In the genomic region with DNA sequence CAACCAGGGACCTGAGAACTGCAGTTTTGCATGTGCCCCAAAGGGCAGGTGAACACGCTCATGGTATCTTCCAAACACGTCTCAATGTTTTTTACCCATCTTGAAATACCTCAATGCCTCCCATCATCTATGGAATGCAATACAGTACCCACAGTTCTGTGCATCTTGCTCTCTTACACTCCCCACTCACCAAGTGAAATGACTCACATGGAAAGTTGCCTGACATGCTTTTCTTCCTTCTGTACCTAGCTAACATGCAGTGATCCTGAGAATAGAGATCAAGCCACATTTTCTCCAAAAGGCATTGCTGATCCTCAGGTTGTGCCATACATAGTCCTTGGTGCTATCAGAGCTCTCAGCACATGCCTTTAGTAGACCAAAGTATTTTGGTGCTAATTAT, we compare ENCODE assay signal across 22 cellular contexts.
DNase-seq lines count a peak whose midpoint lies in the region; ATAC-seq, FAIRE-seq and TF ChIP-seq lines count a peak whose summit lies in the region.
"Had no signal": no experiment of that assay in that cellular context is flagged by ENCODE, and none has a peak within 500 bp of the region (broad histone marks: within the 10 kb centered on the region; RNA-seq: fewer than 3 reads in every experiment).

No MANE protein-coding gene starts in this region.

- H3K4me3 ChIP-seq in PC-3 (ENCODE audit: low read length) (no peak overlapping the region), epithelial cell of esophagus (ENCODE audit: low read length) (no peak overlapping the region), upper lobe of right lung (no peak overlapping the region), kidney (ENCODE audit: low read length in 2 of 2) (no peak overlapping the region)
- H3K4me3 ChIP-seq: GM23338 had no signal

- no peaks in the 10 kb centered on the region for H3K79me2 ChIP-seq in PC-3 (ENCODE audit: low read length)

- ATAC-seq in PC-3 (peak; percentile 33; the same call in 1 of the 2 replicates), foreskin keratinocyte (peak; percentile 81), upper lobe of right lung (no peak), sciatic nerve (no peak)
- ATAC-seq: GM23338 had no signal

- H3K4me2 ChIP-seq in PC-3 (ENCODE audit: low read length): no peak overlapping the region
- H3K4me2 ChIP-seq: GM23338 had no signal

- H3K27ac ChIP-seq in PC-3 (ENCODE audit: low read length) (no peak overlapping the region), foreskin keratinocyte (no peak overlapping the region), upper lobe of right lung (no peak overlapping the region), kidney (ENCODE audit: low read depth in 2 of 2, low read length in 2 of 2) (no peak overlapping the region)

- CTCF ChIA-PET in PC-3 (lab: Charles Lee): no interaction called here

- FAIRE-seq in kidney (lab: Jason Lieb, UNC): no peak
- FAIRE-seq: A204.1, G401.6, GM12891, H54, HTR-8/SVneo had no signal

- DNase-seq in PC-3 (peak; percentile 46), epithelial cell of esophagus (ENCODE audit: low read depth) (peak; percentile 72), foreskin keratinocyte (peak in 1 of 2 donors; percentile 63), upper lobe of right lung (no peak), kidney (no peak), DMS 273 (lab: John Stamatoyannopoulos, UW; ENCODE audit: unreplicated experiment) (no peak), sciatic nerve (ENCODE audit: low spot score) (no peak)
- DNase-seq: ACHN; BE2C; C1 segment of cervical spinal cord; CD4-positive, CD25-positive, alpha-beta regulatory T cell; CD8-positive, alpha-beta memory T cell; COR-L47; HCEC 1CT; HFFc6; IMR-90 had no signal

- H3F3A ChIP-seq in PC-3 (ENCODE audit: low read length, unreplicated experiment): no peaks in the 10 kb centered on the region

- no TSS peak for BruUV-seq in PC-3 (replicated peaks; lab: Mats Ljungman, UMichigan)

- no peak overlapping the region for H2AFZ ChIP-seq in PC-3 (ENCODE audit: low read length)
- H2AFZ ChIP-seq: GM23338 had no signal

- H3K4me1 ChIP-seq in PC-3 (ENCODE audit: insufficient read depth, low read length): no peaks in the 10 kb centered on the region
- H3K4me1 ChIP-seq in foreskin keratinocyte: no peaks in the 10 kb centered on the region
- H3K4me1 ChIP-seq in upper lobe of right lung: no peaks in the 10 kb centered on the region
- H3K4me1 ChIP-seq in kidney (ENCODE audit: control insufficient read depth in 1 of 2, insufficient read depth in 1 of 2, low read depth in 1 of 2, low read length in 2 of 2): no peaks in the 10 kb centered on the region
- H3K4me1 ChIP-seq: BE2C had no signal

- no peaks in the 10 kb centered on the region for H4K20me1 ChIP-seq in PC-3 (ENCODE audit: low read length)

- H3K9ac ChIP-seq in PC-3 (ENCODE audit: low read length) (no peak overlapping the region), kidney (ENCODE audit: low read length in 2 of 2) (no peak overlapping the region)

- POLR2A ChIA-PET in PC-3 (lab: Charles Lee; ENCODE audit: unreplicated experiment): no interaction called here

- H3K9me3 ChIP-seq in PC-3 (ENCODE audit: low read length): no peaks in the 10 kb centered on the region
- H3K9me3 ChIP-seq in upper lobe of right lung: no peaks in the 10 kb centered on the region
- no peaks in the 10 kb centered on the region for H3K9me3 ChIP-seq in kidney (ENCODE audit: control insufficient read depth in 1 of 2, low read length in 2 of 2)
- H3K9me3 ChIP-seq: BE2C had no signal

- H3K36me3 ChIP-seq in PC-3 (ENCODE audit: low read depth, low read length) (no peaks in the 10 kb centered on the region), upper lobe of right lung (no peaks in the 10 kb centered on the region), kidney (ENCODE audit: control insufficient read depth in 1 of 2, insufficient read depth in 2 of 2, low read length in 2 of 2) (no peaks in the 10 kb centered on the region)
- H3K36me3 ChIP-seq: BE2C had no signal

- no peaks in the 10 kb centered on the region for H3K9me2 ChIP-seq in PC-3 (replicated peaks; ENCODE audit: low read length)

- TF ChIP-seq CTCF in PC-3 (conservative IDR thresholded peaks at IDR 0.05; ENCODE audit: low read depth, low read length) (no peak), epithelial cell of esophagus (IDR thresholded peaks at IDR 0.05; ENCODE audit: insufficient read depth, low read depth, low read length, missing control alignments) (no peak), foreskin keratinocyte (conservative IDR thresholded peaks at IDR 0.05) (no peak), upper lobe of right lung (IDR thresholded peaks at IDR 0.05) (no peak), kidney (IDR thresholded peaks at IDR 0.05; ENCODE audit: borderline replicate concordance, extremely low read depth, insufficient read depth) (no peak)

- H3K27me3 ChIP-seq in PC-3 (ENCODE audit: low read length) (no peaks in the 10 kb centered on the region), foreskin keratinocyte (no peaks in the 10 kb centered on the region), upper lobe of right lung (no peaks in the 10 kb centered on the region)
- H3K27me3 ChIP-seq: BE2C had no signal

- intact Hi-C loops in PC-3 (cut with micrococcal nuclease) (no loop called here), upper lobe of right lung (cut with DNase I) (no loop called here), kidney (cut with DNase I) (no loop called here), sciatic nerve (cut with DNase I) (no loop called here)

Comparison
In these comparisons a context has a peak if more than half of its experiments do, and no peak if none do; other contexts are left out.
1. ATAC-seq: peak in PC-3 (single experiment) and foreskin keratinocyte (single experiment); none in upper lobe of right lung (single experiment) and sciatic nerve (single experiment).
2. DNase-seq: peak in PC-3 (single experiment) and epithelial cell of esophagus (single experiment); none in upper lobe of right lung (single experiment), kidney (single experiment), DMS 273 (single experiment) and sciatic nerve (single experiment).